Comparison of ENCODE assay signal across 28 cellular contexts in the genomic region with DNA sequence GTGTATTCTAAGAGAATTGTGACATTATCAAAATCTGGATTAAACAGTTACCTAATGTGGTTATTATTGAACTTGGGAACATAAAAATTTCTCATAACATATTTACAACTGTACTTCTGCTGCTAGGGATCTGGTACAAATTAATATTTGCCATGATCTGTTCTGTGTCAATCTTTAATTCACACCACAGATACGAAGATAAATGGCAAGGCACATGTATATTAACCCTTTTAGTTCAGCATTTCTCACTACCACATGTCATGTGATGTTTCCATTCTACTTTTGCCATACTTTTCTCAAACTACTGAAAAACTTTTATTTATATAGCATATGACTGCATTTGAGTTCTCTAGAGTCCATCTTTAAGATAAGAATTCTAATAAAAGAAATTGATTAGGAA.
"Had no signal": no experiment of that assay in that cellular context is flagged by ENCODE, and none has a peak within 500 bp of the region (broad histone marks: within the 10 kb centered on the region; RNA-seq: fewer than 3 reads in every experiment).

No MANE protein-coding gene starts in this region.

- H3K4me3 ChIP-seq: MG63 had no signal

- H3K36me3 ChIP-seq: MG63 had no signal

- H3K9ac ChIP-seq: KMS-11 had no signal

- DNase-seq: Karpas-422, Kasumi-1, MG63, MM.1S, MV-4-11, NCI-H1048, NCI-H1092, NCI-H1092 treated with DMSO at 0.1 percent for 48 hours, NCI-H1105, NCI-H1417 treated with DMSO at 0.1 percent for 48 hours, NCI-H1436 treated with DMSO at 0.1 percent for 48 hours, NCI-H146, NCI-H1694, NCI-H1694 treated with DMSO at 0.1 percent for 48 hours, NCI-H187, NCI-H187 treated with DMSO at 0.1 percent for 48 hours, NCI-H1930, NCI-H2029, NCI-H2029 treated with DMSO at 0.1 percent for 48 hours, NCI-H2081, NCI-H2081 treated with DMSO at 0.1 percent for 48 hours, NCI-H2107, NCI-H2227 treated with DMSO at 0.1 percent for 48 hours, NCI-H226, NCI-H446, NCI-H446 treated with DMSO at 0.1 percent for 48 hours, NCI-H510A had no signal

- H3K9me3 ChIP-seq: MG63 had no signal

- H3K27me3 ChIP-seq: MG63 had no signal

- H3K4me2 ChIP-seq: KMS-11 had no signal

- H3K27ac ChIP-seq: KMS-11 had no signal
